Comparison of ENCODE assay signal across 16 cellular contexts in genomic region chr6:25168637-25169036, GRCh38.
DNase-seq lines count a peak whose midpoint lies in the region; ATAC-seq and TF ChIP-seq lines count a peak whose summit lies in the region.
"Had no signal": no experiment of that assay in that cellular context is flagged by ENCODE, and none has a peak within 500 bp of the region (broad histone marks: within the 10 kb centered on the region; RNA-seq: fewer than 3 reads in every experiment).

No MANE protein-coding gene starts in this region.

- BruUV-seq in MCF 10A (replicated peaks; lab: Mats Ljungman, UMichigan) = no TSS peak

- H3K4me1 Mint-ChIP-seq in chondrocyte (ENCODE audit: low read depth) (peaks cover 85% of the 10 kb centered on the region), MCF 10A (ENCODE audit: insufficient read depth, unreplicated experiment) (peaks cover 41% of the 10 kb centered on the region)

- H3K4me2 ChIP-seq in GM23248 (ENCODE audit: unreplicated experiment) (no peak overlapping the region), Loucy (ENCODE audit: low read depth, low read length, poor library complexity, severe bottlenecking) (no peak overlapping the region)

- peak overlapping the region; percentile 63 for H2AFZ ChIP-seq in GM23248
- 0 out of 2 replicates have a peak overlapping the region, but pooled peaks have one; percentile 15 for H2AFZ ChIP-seq in Loucy (ENCODE audit: low read length)

- H3K79me2 ChIP-seq in GM23248 (ENCODE audit: insufficient read depth) (no peaks in the 10 kb centered on the region), Loucy (ENCODE audit: insufficient read depth, low read length) (no peaks in the 10 kb centered on the region)

- no peak for DNase-seq in GM23248
- DNase-seq in chondrocyte (ENCODE audit: low spot score) = no peak
- no peak for DNase-seq in thoracic aorta (ENCODE audit: low spot score)
- no peak for DNase-seq in MCF 10A (ENCODE audit: unreplicated experiment)
- DNase-seq: NCI-H1417 treated with DMSO at 0.1 percent for 48 hours, NCI-H2029, NCI-H2171 treated with DMSO at 0.1 percent for 48 hours, NCI-H446, SW 1271 had no signal

- H3K9ac ChIP-seq in GM23248 (no peak overlapping the region), Loucy (ENCODE audit: low read depth, low read length, poor library complexity, severe bottlenecking) (no peak overlapping the region)

- ATAC-seq in thoracic aorta (ENCODE audit: insufficient number of reproducible peaks, low FRiP score, low read depth) (no peak), esophagus mucosa (no peak), GM19023 (IDR thresholded peaks at IDR 0.05; ENCODE audit: unreplicated experiment) (no peak)
- ATAC-seq: HCT116, K562, Panc1 had no signal

- H3K4me3 ChIP-seq in GM23248 (no peak overlapping the region), Loucy (ENCODE audit: low read length, poor library complexity, severe bottlenecking) (no peak overlapping the region), thoracic aorta (no peak overlapping the region)
- H3K4me3 ChIP-seq: K562, SJSA1 had no signal

- H3K4me1 ChIP-seq in GM23248 (ENCODE audit: insufficient read depth) = peaks cover 45% of the 10 kb centered on the region
- peaks cover 34% of the 10 kb centered on the region for H3K4me1 ChIP-seq in Loucy (ENCODE audit: insufficient read depth, low read length, poor library complexity, severe bottlenecking)
- peaks cover 18 to 49% of the 10 kb centered on the region in 2 donors for H3K4me1 ChIP-seq in thoracic aorta (ENCODE audit: control insufficient read depth in 1 of 2, low read depth in 2 of 2)

- H3K27ac Mint-ChIP-seq in chondrocyte (ENCODE audit: unreplicated experiment) = peak overlapping the region; percentile 91
- no peak overlapping the region for H3K27ac Mint-ChIP-seq in MCF 10A (ENCODE audit: low read depth, unreplicated experiment)

- H3K4me3 Mint-ChIP-seq in chondrocyte (ENCODE audit: unreplicated experiment) = no peak overlapping the region
- H3K4me3 Mint-ChIP-seq in MCF 10A (ENCODE audit: unreplicated experiment) = no peak overlapping the region

- H3K9me3 ChIP-seq in GM23248 (ENCODE audit: low read depth) (no peaks in the 10 kb centered on the region), Loucy (ENCODE audit: insufficient read depth, low read depth, low read length) (no peaks in the 10 kb centered on the region), thoracic aorta (no peaks in the 10 kb centered on the region)
- H3K9me3 ChIP-seq: SJSA1 had no signal

- no peaks in the 10 kb centered on the region for H3K9me2 ChIP-seq in GM23248 (ENCODE audit: insufficient read depth)
- H3K9me2 ChIP-seq in Loucy (replicated peaks; ENCODE audit: low read depth, low read length) = no peaks in the 10 kb centered on the region

- H3K27ac ChIP-seq in GM23248 (no peak overlapping the region), thoracic aorta (peak overlapping the region; percentile 87 to 92)
- H3K27ac ChIP-seq: SJSA1 had no signal

- POLR2A ChIA-PET in MCF 10A (lab: Yijun Ruan, JAX) = no interaction called here

- no peaks in the 10 kb centered on the region for H3K36me3 Mint-ChIP-seq in chondrocyte (ENCODE audit: low read depth)
- peaks cover 4% of the 10 kb centered on the region for H3K36me3 Mint-ChIP-seq in MCF 10A (ENCODE audit: insufficient read depth, unreplicated experiment)

- H4K20me1 ChIP-seq in GM23248 (ENCODE audit: insufficient read depth) = no peaks in the 10 kb centered on the region
- no peaks in the 10 kb centered on the region for H4K20me1 ChIP-seq in Loucy (ENCODE audit: insufficient read depth, low read length, poor library complexity, severe bottlenecking)

- intact Hi-C loops in MCF 10A (cut with micrococcal nuclease) = no loop called here

- 82 to 86% methylated on average over 3 of the region's 3 CpGs for WGBS in GM23248 (ENCODE audit: low coverage in 1 of 2, low lambda C conversion rate in 2 of 2, missing lambda C conversion rate in 2 of 2), 2 experiments

- no peaks in the 10 kb centered on the region for H3K27me3 ChIP-seq in GM23248 (replicated peaks; ENCODE audit: insufficient read depth)
- no peaks in the 10 kb centered on the region for H3K27me3 ChIP-seq in Loucy (ENCODE audit: insufficient read depth, low read length, poor library complexity, severe bottlenecking)
- H3K27me3 ChIP-seq in thoracic aorta (replicated peaks; ENCODE audit: insufficient read depth) = no peaks in the 10 kb centered on the region
- H3K27me3 ChIP-seq: SJSA1 had no signal

- peaks cover 41% of the 10 kb centered on the region for H3F3A ChIP-seq in GM23248 (ENCODE audit: insufficient read depth)
- H3F3A ChIP-seq in Loucy (ENCODE audit: low read depth) = no peaks in the 10 kb centered on the region

- in situ Hi-C loops in GM23248 (cut with MboI) = no loop called here

- H3K9me3 Mint-ChIP-seq in chondrocyte (ENCODE audit: low read depth) (peaks cover 8% of the 10 kb centered on the region), MCF 10A (ENCODE audit: unreplicated experiment) (no peaks in the 10 kb centered on the region)

- TF ChIP-seq CTCF in Loucy (conservative IDR thresholded peaks at IDR 0.05; ENCODE audit: low read length) (no peak), chondrocyte (IDR thresholded peaks at IDR 0.05) (no peak), thoracic aorta (IDR thresholded peaks at IDR 0.05) (no peak), MCF 10A (IDR thresholded peaks at IDR 0.05; ENCODE audit: unreplicated experiment) (no peak)

- H3K36me3 ChIP-seq in GM23248 (ENCODE audit: low read depth) (no peaks in the 10 kb centered on the region), Loucy (ENCODE audit: insufficient read depth, low read length) (no peaks in the 10 kb centered on the region), thoracic aorta (no peaks in the 10 kb centered on the region)
- H3K36me3 ChIP-seq: SJSA1 had no signal

- H3K27me3 Mint-ChIP-seq in chondrocyte (ENCODE audit: low read depth) = no peaks in the 10 kb centered on the region
- H3K27me3 Mint-ChIP-seq in MCF 10A (ENCODE audit: insufficient read depth, unreplicated experiment) = no peaks in the 10 kb centered on the region

- CTCF ChIA-PET in MCF 10A (lab: Yijun Ruan, JAX) = no interaction called here
